Comparison of ENCODE assay signal across 8 cellular contexts in the genomic region with DNA sequence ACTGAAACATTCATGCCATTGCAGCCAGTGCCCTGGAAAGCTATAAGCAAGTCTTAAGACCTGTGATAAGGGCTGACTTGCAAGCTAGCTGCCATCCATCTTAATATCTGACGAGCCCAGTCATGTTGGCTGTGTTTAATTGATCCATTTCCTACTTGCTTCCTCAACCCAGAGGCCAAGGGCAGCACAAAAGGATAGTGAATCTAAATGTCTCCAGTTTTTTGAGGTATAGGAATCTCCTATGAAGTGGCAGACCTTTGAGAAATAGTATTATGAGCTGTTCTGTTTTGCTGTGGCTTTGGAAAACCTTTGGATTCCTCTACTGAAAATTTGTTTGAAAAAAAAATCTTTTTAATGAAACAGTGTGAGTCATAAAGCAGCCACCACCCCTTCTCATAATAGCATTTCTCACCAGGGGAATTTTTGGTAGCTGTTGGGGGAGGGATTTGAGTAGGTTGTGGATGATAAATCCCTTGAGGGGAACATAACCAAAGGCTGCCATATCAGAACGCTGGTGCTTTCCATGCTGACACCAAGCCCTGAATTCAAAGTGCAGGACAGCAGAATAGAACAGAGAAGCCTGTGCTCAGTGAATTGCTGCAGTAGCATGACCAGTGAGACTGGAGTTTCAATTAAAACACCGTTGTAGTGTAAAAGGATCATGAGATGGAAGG. TPM values are rescaled to one million over a fixed set of nuclear protein-coding genes. Genes with fewer than 3 reads are reported as not detected.
DNase-seq lines count a peak whose midpoint lies in the region; ATAC-seq and TF ChIP-seq lines count a peak whose summit lies in the region.

No MANE protein-coding gene starts in this region.

- H3K36me3 Mint-ChIP-seq in GM23338 (ENCODE audit: low read depth) = peaks cover 10% of the 10 kb centered on the region; the same call in 2 of the 3 replicates
- no peaks in the 10 kb centered on the region for H3K36me3 Mint-ChIP-seq in activated naive CD8-positive, alpha-beta T cell treated with anti-CD3 and anti-CD28 coated beads for 36 hours

- intact Hi-C loops in right cardiac atrium (cut with DNase I) = no loop called here

- H3K9me3 Mint-ChIP-seq in GM23338 = no peaks in the 10 kb centered on the region
- H3K9me3 Mint-ChIP-seq in activated naive CD8-positive, alpha-beta T cell treated with anti-CD3 and anti-CD28 coated beads for 36 hours = no peaks in the 10 kb centered on the region

- H3K36me3 ChIP-seq in GM23338 (ENCODE audit: insufficient read depth) = no peaks in the 10 kb centered on the region

- H4K20me1 ChIP-seq in GM23338 (replicated peaks; ENCODE audit: insufficient read depth) = peaks cover 45% of the 10 kb centered on the region

- WGBS in right cardiac atrium = 23% methylated on average over 3 of the region's 3 CpGs

- no peak overlapping the region for H3K4me3 Mint-ChIP-seq in GM23338
- H3K4me3 Mint-ChIP-seq in activated naive CD8-positive, alpha-beta T cell treated with anti-CD3 and anti-CD28 coated beads for 36 hours = no peak overlapping the region

- H3K4me3 ChIP-seq in GM12865 (ENCODE audit: low read depth, low read length) (peak overlapping the region; percentile 61), GM23338 (no peak overlapping the region), right cardiac atrium (ENCODE audit: low read length) (no peak overlapping the region)

- H3K27ac ChIP-seq in GM23338 (ENCODE audit: low read depth) (peak overlapping the region; percentile 51; the same call in 1 of the 2 replicates), right cardiac atrium (ENCODE audit: low read length) (peak overlapping the region; percentile 84)

- H3K27me3 ChIP-seq in GM23338 (ENCODE audit: insufficient read depth) (no peaks in the 10 kb centered on the region), right cardiac atrium (ENCODE audit: control insufficient read depth, insufficient read depth) (no peaks in the 10 kb centered on the region)

- H3K27me3 Mint-ChIP-seq in GM23338 (ENCODE audit: insufficient read depth, low read depth, poor library complexity) = no peaks in the 10 kb centered on the region
- H3K27me3 Mint-ChIP-seq in activated naive CD8-positive, alpha-beta T cell treated with anti-CD3 and anti-CD28 coated beads for 36 hours = no peaks in the 10 kb centered on the region

- DNase-seq in GM12865 (ENCODE audit: low read depth) = peak; percentile 92
- DNase-seq in GM23338 (ENCODE audit: low spot score) = no peak
- DNase-seq in NAMALWA (ENCODE audit: low spot score) = peak; percentile 20
- DNase-seq in activated naive CD8-positive, alpha-beta T cell treated with anti-CD3 and anti-CD28 coated beads for 36 hours = peak; percentile 48
- DNase-seq in right cardiac atrium = no peak
- peak; percentile 43 to 62 for DNase-seq in stimulated activated CD4-positive, alpha-beta T cell treated with anti-CD3 and anti-CD28 coated beads, Interleukin-2, amount 100 ng/mL, for 24 hours
- DNase-seq in Kasumi-1 (lab: John Stamatoyannopoulos, UW) = no peak
- no peak for DNase-seq in activated gamma-delta T cell (lab: John Stamatoyannopoulos, UW)

- H3K4me1 ChIP-seq in GM23338 (ENCODE audit: insufficient read depth) (peaks cover 19% of the 10 kb centered on the region), right cardiac atrium (ENCODE audit: control insufficient read depth, insufficient read depth, low read length) (peaks cover 12% of the 10 kb centered on the region)

- no peak for TF ChIP-seq CTCF in GM12865 (IDR thresholded peaks at IDR 0.05; ENCODE audit: insufficient read depth, low read depth, low read length, missing control alignments)
- TF ChIP-seq CTCF in GM23338 (conservative IDR thresholded peaks at IDR 0.05; ENCODE audit: low read depth in 2 of 2) = no peak

- peaks cover 9% of the 10 kb centered on the region; the same call in 1 of the 2 replicates for H3F3A ChIP-seq in GM23338 (replicated peaks; ENCODE audit: low read depth)

- no peaks in the 10 kb centered on the region for H3K9me2 ChIP-seq in GM23338 (ENCODE audit: insufficient read depth)

- no peak overlapping the region for H3K27ac Mint-ChIP-seq in GM23338
- peak overlapping the region; percentile 85 for H3K27ac Mint-ChIP-seq in activated naive CD8-positive, alpha-beta T cell treated with anti-CD3 and anti-CD28 coated beads for 36 hours

- no peak overlapping the region for H2AFZ ChIP-seq in GM23338

- H3K79me2 ChIP-seq in GM23338 (replicated peaks; ENCODE audit: insufficient read depth) = peaks cover 100% of the 10 kb centered on the region

- ATAC-seq in GM23338 = no peak
- peak; percentile 90 to 96 for ATAC-seq in right cardiac atrium

- peaks cover 17% of the 10 kb centered on the region for H3K4me1 Mint-ChIP-seq in GM23338
- peaks cover 24% of the 10 kb centered on the region for H3K4me1 Mint-ChIP-seq in activated naive CD8-positive, alpha-beta T cell treated with anti-CD3 and anti-CD28 coated beads for 36 hours

- H3K4me2 ChIP-seq in GM23338 = no peak overlapping the region

- no peaks in the 10 kb centered on the region for H3K9me3 ChIP-seq in right cardiac atrium (ENCODE audit: control insufficient read depth, low read length)

TF ChIP-seq in GM23338, 12 proteins besides CTCF, POLR2A, EP300 and RAD21:
- TF ChIP-seq EZH2 (IDR thresholded peaks at IDR 0.05; ENCODE audit: low read depth, unreplicated experiment) = no peak
- TF ChIP-seq, protein P1, sequence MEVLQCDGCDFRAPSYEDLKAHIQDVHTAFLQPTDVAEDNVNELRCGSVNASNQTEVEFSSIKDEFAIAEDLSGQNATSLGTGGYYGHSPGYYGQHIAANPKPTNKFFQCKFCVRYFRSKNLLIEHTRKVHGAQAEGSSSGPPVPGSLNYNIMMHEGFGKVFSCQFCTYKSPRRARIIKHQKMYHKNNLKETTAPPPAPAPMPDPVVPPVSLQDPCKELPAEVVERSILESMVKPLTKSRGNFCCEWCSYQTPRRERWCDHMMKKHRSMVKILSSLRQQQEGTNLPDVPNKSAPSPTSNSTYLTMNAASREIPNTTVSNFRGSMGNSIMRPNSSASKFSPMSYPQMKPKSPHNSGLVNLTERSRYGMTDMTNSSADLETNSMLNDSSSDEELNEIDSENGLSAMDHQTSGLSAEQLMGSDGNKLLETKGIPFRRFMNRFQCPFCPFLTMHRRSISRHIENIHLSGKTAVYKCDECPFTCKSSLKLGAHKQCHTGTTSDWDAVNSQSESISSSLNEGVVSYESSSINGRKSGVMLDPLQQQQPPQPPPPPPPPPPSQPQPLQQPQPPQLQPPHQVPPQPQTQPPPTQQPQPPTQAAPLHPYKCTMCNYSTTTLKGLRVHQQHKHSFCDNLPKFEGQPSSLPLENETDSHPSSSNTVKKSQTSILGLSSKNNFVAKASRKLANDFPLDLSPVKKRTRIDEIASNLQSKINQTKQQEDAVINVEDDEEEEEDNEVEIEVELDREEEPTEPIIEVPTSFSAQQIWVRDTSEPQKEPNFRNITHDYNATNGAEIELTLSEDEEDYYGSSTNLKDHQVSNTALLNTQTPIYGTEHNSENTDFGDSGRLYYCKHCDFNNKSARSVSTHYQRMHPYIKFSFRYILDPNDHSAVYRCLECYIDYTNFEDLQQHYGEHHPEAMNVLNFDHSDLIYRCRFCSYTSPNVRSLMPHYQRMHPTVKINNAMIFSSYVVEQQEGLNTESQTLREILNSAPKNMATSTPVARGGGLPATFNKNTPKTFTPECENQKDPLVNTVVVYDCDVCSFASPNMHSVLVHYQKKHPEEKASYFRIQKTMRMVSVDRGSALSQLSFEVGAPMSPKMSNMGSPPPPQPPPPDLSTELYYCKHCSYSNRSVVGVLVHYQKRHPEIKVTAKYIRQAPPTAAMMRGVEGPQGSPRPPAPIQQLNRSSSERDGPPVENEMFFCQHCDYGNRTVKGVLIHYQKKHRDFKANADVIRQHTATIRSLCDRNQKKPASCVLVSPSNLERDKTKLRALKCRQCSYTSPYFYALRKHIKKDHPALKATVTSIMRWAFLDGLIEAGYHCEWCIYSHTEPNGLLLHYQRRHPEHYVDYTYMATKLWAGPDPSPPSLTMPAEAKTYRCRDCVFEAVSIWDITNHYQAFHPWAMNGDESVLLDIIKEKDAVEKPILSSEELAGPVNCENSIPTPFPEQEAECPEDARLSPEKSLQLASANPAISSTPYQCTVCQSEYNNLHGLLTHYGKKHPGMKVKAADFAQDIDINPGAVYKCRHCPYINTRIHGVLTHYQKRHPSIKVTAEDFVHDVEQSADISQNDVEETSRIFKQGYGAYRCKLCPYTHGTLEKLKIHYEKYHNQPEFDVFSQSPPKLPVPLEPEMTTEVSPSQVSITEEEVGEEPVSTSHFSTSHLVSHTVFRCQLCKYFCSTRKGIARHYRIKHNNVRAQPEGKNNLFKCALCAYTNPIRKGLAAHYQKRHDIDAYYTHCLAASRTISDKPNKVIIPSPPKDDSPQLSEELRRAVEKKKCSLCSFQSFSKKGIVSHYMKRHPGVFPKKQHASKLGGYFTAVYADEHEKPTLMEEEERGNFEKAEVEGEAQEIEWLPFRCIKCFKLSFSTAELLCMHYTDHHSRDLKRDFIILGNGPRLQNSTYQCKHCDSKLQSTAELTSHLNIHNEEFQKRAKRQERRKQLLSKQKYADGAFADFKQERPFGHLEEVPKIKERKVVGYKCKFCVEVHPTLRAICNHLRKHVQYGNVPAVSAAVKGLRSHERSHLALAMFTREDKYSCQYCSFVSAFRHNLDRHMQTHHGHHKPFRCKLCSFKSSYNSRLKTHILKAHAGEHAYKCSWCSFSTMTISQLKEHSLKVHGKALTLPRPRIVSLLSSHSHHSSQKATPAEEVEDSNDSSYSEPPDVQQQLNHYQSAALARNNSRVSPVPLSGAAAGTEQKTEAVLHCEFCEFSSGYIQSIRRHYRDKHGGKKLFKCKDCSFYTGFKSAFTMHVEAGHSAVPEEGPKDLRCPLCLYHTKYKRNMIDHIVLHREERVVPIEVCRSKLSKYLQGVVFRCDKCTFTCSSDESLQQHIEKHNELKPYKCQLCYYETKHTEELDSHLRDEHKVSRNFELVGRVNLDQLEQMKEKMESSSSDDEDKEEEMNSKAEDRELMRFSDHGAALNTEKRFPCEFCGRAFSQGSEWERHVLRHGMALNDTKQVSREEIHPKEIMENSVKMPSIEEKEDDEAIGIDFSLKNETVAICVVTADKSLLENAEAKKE (CRISPR knock-in tag; IDR thresholded peaks at IDR 0.05) = no peak

RNA-seq across cellular contexts. Expression of a gene that starts 12.9 kb away (rescaled TPM):
- 42.1 and 52.9 TPM in 2 replicates for total RNA-seq in GM23338 (2014; rRNA removed; shearing (Covaris generic))
- polyA plus RNA-seq in GM23338 (2016; fragmentation: Nextera tagmentation; extraction: Ambion mirVana) (22.4 and 31.9 TPM in 2 replicates), right cardiac atrium (10.7 TPM)
- total RNA-seq in activated naive CD8-positive, alpha-beta T cell treated with anti-CD3 and anti-CD28 coated beads for 36 hours = 1 to 10 TPM; 5.6 to 8.3 TPM
- total RNA-seq in right cardiac atrium = 10 to 100 TPM; 10.8 to 19.6 (median 13.7) TPM

RNA-seq across cellular contexts. Expression of a gene that starts 26.8 kb away (rescaled TPM):
- 46.9 and 54.5 TPM in 2 replicates for total RNA-seq in GM23338 (2014; rRNA removed; shearing (Covaris generic))
- polyA plus RNA-seq in GM23338 (2016; fragmentation: Nextera tagmentation; extraction: Ambion mirVana) (38.7 and 44.5 TPM in 2 replicates), right cardiac atrium (17.4 TPM)
- total RNA-seq in activated naive CD8-positive, alpha-beta T cell treated with anti-CD3 and anti-CD28 coated beads for 36 hours = 10 to 100 TPM; 58.3 to 58.4 TPM
- 10 to 100 TPM; 35.0 to 62.3 (median 47.2) TPM for total RNA-seq in right cardiac atrium

Comparison
In these comparisons a context has a peak if more than half of its experiments do, and no peak if none do; other contexts are left out.
1. DNase-seq: peak in GM12865 (single experiment), NAMALWA (single experiment), activated naive CD8-positive, alpha-beta T cell treated with anti-CD3 and anti-CD28 coated beads for 36 hours (single experiment) and stimulated activated CD4-positive, alpha-beta T cell treated with anti-CD3 and anti-CD28 coated beads, Interleukin-2, amount 100 ng/mL, for 24 hours (2 of 2); none in GM23338 (single experiment), right cardiac atrium (0 of 3), Kasumi-1 (0 of 2) and activated gamma-delta T cell (single experiment).